19 cellular contexts compared by ENCODE assay signal in genomic region chr1:116403506-116404136, GRCh38. TPM values are rescaled to one million over a fixed set of nuclear protein-coding genes. Genes with fewer than 3 reads are reported as not detected.
DNase-seq lines count a peak whose midpoint lies in the region; ATAC-seq and TF ChIP-seq lines count a peak whose summit lies in the region.
"Had no signal": no experiment of that assay in that cellular context is flagged by ENCODE, and none has a peak within 500 bp of the region (broad histone marks: within the 10 kb centered on the region; RNA-seq: fewer than 3 reads in every experiment).

No MANE protein-coding gene starts in this region.

- no peaks in the 10 kb centered on the region for H3K9me3 ChIP-seq in CD8-positive, alpha-beta T cell (ENCODE audit: low read length)
- H3K9me3 ChIP-seq: adrenal gland, BLaER1, thyroid gland had no signal

- H3K27ac Mint-ChIP-seq in activated CD4-positive, alpha-beta T cell treated with anti-CD3 and anti-CD28 coated beads for 36 hours, result peak overlapping the region; percentile 26
- H3K27ac Mint-ChIP-seq in CD8-positive, alpha-beta T cell, result peak overlapping the region; percentile 24
- peak overlapping the region; percentile 49 for H3K27ac Mint-ChIP-seq in activated T-helper 17 cell treated with anti-CD3 and anti-CD28 coated beads, Interleukin-2, amount 50 U/mL, for 72 hours
- no peak overlapping the region for H3K27ac Mint-ChIP-seq in glutamatergic neuron (ENCODE audit: unreplicated experiment)

- H3K4me3 ChIP-seq in CD8-positive, alpha-beta T cell (ENCODE audit: low read depth, low read length), result no peak overlapping the region
- H3K4me3 ChIP-seq: adrenal gland, BLaER1, lung, thyroid gland had no signal

- peaks cover 13% of the 10 kb centered on the region for H3K4me1 ChIP-seq in CD8-positive, alpha-beta T cell (ENCODE audit: insufficient read depth, low read length)
- H3K4me1 ChIP-seq: adrenal gland, BLaER1, thyroid gland had no signal

- TF ChIP-seq CTCF in CD8-positive, alpha-beta T cell (IDR thresholded peaks at IDR 0.05), result no peak
- no peak for TF ChIP-seq CTCF in glutamatergic neuron (IDR thresholded peaks at IDR 0.05; ENCODE audit: partially characterized antibody, unreplicated experiment)

- DNase-seq in activated CD4-positive, alpha-beta T cell treated with anti-CD3 and anti-CD28 coated beads for 36 hours, result no peak
- no peak for DNase-seq in activated CD4-positive, alpha-beta T cell treated with anti-CD3 and anti-CD28 coated beads for 48 hours
- no peak for DNase-seq in CD8-positive, alpha-beta T cell
- no peak for DNase-seq in glutamatergic neuron
- DNase-seq in NCI-H2227 (lab: John Stamatoyannopoulos, UW; ENCODE audit: unreplicated experiment), result no peak
- DNase-seq in stimulated activated naive CD4-positive, alpha-beta T cell treated with Interleukin-2 at 50 U/mL for 16 hours (lab: John Stamatoyannopoulos, UW), result no peak
- DNase-seq in effector CD8-positive, alpha-beta T cell (lab: John Stamatoyannopoulos, UW), result no peak
- DNase-seq: activated CD4-positive, CD25-positive, alpha-beta regulatory T cell treated with anti-CD3 and anti-CD28 coated beads, Interleukin-2, amount 50 U/mL, for 72 hours; adrenal gland; DMS153; islet precursor cell; NCI-H1092; NCI-H524 treated with DMSO at 0.1 percent for 48 hours; thyroid gland had no signal

- peaks cover 15% of the 10 kb centered on the region for H3K4me1 Mint-ChIP-seq in activated CD4-positive, alpha-beta T cell treated with anti-CD3 and anti-CD28 coated beads for 36 hours
- H3K4me1 Mint-ChIP-seq in CD8-positive, alpha-beta T cell (ENCODE audit: low read depth), result peaks cover 26% of the 10 kb centered on the region
- no peaks in the 10 kb centered on the region for H3K4me1 Mint-ChIP-seq in activated T-helper 17 cell treated with anti-CD3 and anti-CD28 coated beads, Interleukin-2, amount 50 U/mL, for 72 hours
- H3K4me1 Mint-ChIP-seq in glutamatergic neuron (ENCODE audit: low read depth, unreplicated experiment), result peaks cover 3% of the 10 kb centered on the region

- H3K36me3 ChIP-seq in CD8-positive, alpha-beta T cell (ENCODE audit: insufficient read depth, low read length), result peaks cover 80% of the 10 kb centered on the region

- ATAC-seq in activated CD4-positive, alpha-beta T cell treated with anti-CD3 and anti-CD28 coated beads for 36 hours, result no peak
- no peak for ATAC-seq in CD8-positive, alpha-beta T cell
- ATAC-seq in activated T-helper 17 cell treated with anti-CD3 and anti-CD28 coated beads, Interleukin-2, amount 50 U/mL, for 72 hours (replicated peaks), result no peak

- peaks cover 81% of the 10 kb centered on the region for H3K36me3 Mint-ChIP-seq in activated CD4-positive, alpha-beta T cell treated with anti-CD3 and anti-CD28 coated beads for 36 hours (ENCODE audit: low read depth)
- H3K36me3 Mint-ChIP-seq in CD8-positive, alpha-beta T cell, result peaks cover 97% of the 10 kb centered on the region
- H3K36me3 Mint-ChIP-seq in activated T-helper 17 cell treated with anti-CD3 and anti-CD28 coated beads, Interleukin-2, amount 50 U/mL, for 72 hours (ENCODE audit: low read depth), result peaks cover 97% of the 10 kb centered on the region
- H3K36me3 Mint-ChIP-seq in glutamatergic neuron (ENCODE audit: unreplicated experiment), result peaks cover 4% of the 10 kb centered on the region

- POLR2A ChIA-PET in activated CD4-positive, alpha-beta T cell treated with anti-CD3 and anti-CD28 coated beads for 36 hours (lab: Charles Lee), result interaction anchor here (0.5 kb wide), 1 partner anchor 177 kb away, joined by 6 read pairs; no protein-coding TSS in a partner anchor
- POLR2A ChIA-PET in CD8-positive, alpha-beta T cell (lab: Charles Lee), result interaction anchor here (1.3 kb wide), 1 partner anchor 9 kb away, joined by 4 read pairs; no protein-coding TSS in a partner anchor

- no peaks in the 10 kb centered on the region for H3K9me3 Mint-ChIP-seq in activated CD4-positive, alpha-beta T cell treated with anti-CD3 and anti-CD28 coated beads for 36 hours (ENCODE audit: low read depth)
- H3K9me3 Mint-ChIP-seq in CD8-positive, alpha-beta T cell, result no peaks in the 10 kb centered on the region
- H3K9me3 Mint-ChIP-seq in activated T-helper 17 cell treated with anti-CD3 and anti-CD28 coated beads, Interleukin-2, amount 50 U/mL, for 72 hours, result no peaks in the 10 kb centered on the region
- H3K9me3 Mint-ChIP-seq in glutamatergic neuron (ENCODE audit: unreplicated experiment), result peaks cover 1% of the 10 kb centered on the region

- H3K27me3 ChIP-seq in CD8-positive, alpha-beta T cell (ENCODE audit: insufficient read depth, low read length), result no peaks in the 10 kb centered on the region
- H3K27me3 ChIP-seq: adrenal gland, BLaER1, thyroid gland had no signal

- CTCF ChIA-PET in activated CD4-positive, alpha-beta T cell treated with anti-CD3 and anti-CD28 coated beads for 36 hours (lab: Charles Lee), result interaction anchor here (1.0 kb wide), 1 partner anchor 10 kb away, joined by 5 read pairs; no protein-coding TSS in a partner anchor
- CTCF ChIA-PET in CD8-positive, alpha-beta T cell (lab: Charles Lee), result interaction anchor here (1.0 to 3.5 kb wide), 2 partner anchors 171 to 264 kb away, joined by 3 to 10 read pairs; no protein-coding TSS in a partner anchor

- no peaks in the 10 kb centered on the region for H3K27me3 Mint-ChIP-seq in activated CD4-positive, alpha-beta T cell treated with anti-CD3 and anti-CD28 coated beads for 36 hours
- H3K27me3 Mint-ChIP-seq in CD8-positive, alpha-beta T cell (ENCODE audit: low read depth), result no peaks in the 10 kb centered on the region
- no peaks in the 10 kb centered on the region for H3K27me3 Mint-ChIP-seq in activated T-helper 17 cell treated with anti-CD3 and anti-CD28 coated beads, Interleukin-2, amount 50 U/mL, for 72 hours
- peaks cover 3% of the 10 kb centered on the region for H3K27me3 Mint-ChIP-seq in glutamatergic neuron (ENCODE audit: unreplicated experiment)

- intact Hi-C loops in activated CD4-positive, alpha-beta T cell treated with anti-CD3 and anti-CD28 coated beads for 36 hours (cut with DNase I, micrococcal nuclease), result no loop called here
- intact Hi-C loops in CD8-positive, alpha-beta T cell (cut with DNase I, micrococcal nuclease), result no loop called here

- H3K4me3 Mint-ChIP-seq in activated CD4-positive, alpha-beta T cell treated with anti-CD3 and anti-CD28 coated beads for 36 hours, result no peak overlapping the region
- no peak overlapping the region for H3K4me3 Mint-ChIP-seq in CD8-positive, alpha-beta T cell
- no peak overlapping the region for H3K4me3 Mint-ChIP-seq in activated T-helper 17 cell treated with anti-CD3 and anti-CD28 coated beads, Interleukin-2, amount 50 U/mL, for 72 hours
- H3K4me3 Mint-ChIP-seq in glutamatergic neuron (ENCODE audit: unreplicated experiment), result peak overlapping the region; percentile 20

- no peak overlapping the region for H3K27ac ChIP-seq in CD8-positive, alpha-beta T cell (ENCODE audit: low read depth, low read length)
- H3K27ac ChIP-seq: 22Rv1, adrenal gland, BLaER1, KMS-11 had no signal

RNA-seq across cellular contexts. Expression of gene ATP1A1, which starts 30.6 kb away (rescaled TPM):
- 100 to 1,000 TPM; 247 to 257 TPM for total RNA-seq in activated CD4-positive, alpha-beta T cell treated with anti-CD3 and anti-CD28 coated beads for 36 hours
- 100 to 1,000 TPM; 204 to 211 TPM for total RNA-seq in CD8-positive, alpha-beta T cell
- 100 to 1,000 TPM; 206 to 244 TPM for total RNA-seq in activated T-helper 17 cell treated with anti-CD3 and anti-CD28 coated beads, Interleukin-2, amount 50 U/mL, for 72 hours
- total RNA-seq in glutamatergic neuron (ENCODE audit: unreplicated experiment), result 78.4 TPM
